In genomic region chr4:98659106-98659592, GRCh38 we compare ENCODE assay signal across 8 cellular contexts. TPM values are rescaled to one million over a fixed set of nuclear protein-coding genes. Genes with fewer than 3 reads are reported as not detected.
DNase-seq lines count a peak whose midpoint lies in the region; TF ChIP-seq lines count a peak whose summit lies in the region.

No MANE protein-coding gene starts in this region.

- TF ChIP-seq CTCF in glutamatergic neuron (IDR thresholded peaks at IDR 0.05; ENCODE audit: partially characterized antibody, unreplicated experiment): no peak

- no peak for DNase-seq in T-helper 2 cell treated with Interferon-gamma antibody and Interleukin-4, amounts not matched to agents 5 μg/mL and 100 μg/mL, for 36 hours (ENCODE audit: low spot score)
- DNase-seq in T-helper 2 cell (no peak), glutamatergic neuron (peak; percentile 23), renal cortical epithelial cell (ENCODE audit: low read depth) (peak; percentile 26), GF-D8 (lab: John Stamatoyannopoulos, UW) (no peak), C1 segment of cervical spinal cord (lab: John Stamatoyannopoulos, UW) (no peak)
- no peak for DNase-seq in activated CD4-positive, alpha-beta memory T cell treated with anti-CD3 and anti-CD28 coated beads for 36 hours
- DNase-seq in central memory CD4-positive, alpha-beta T cell: no peak

- peak overlapping the region; percentile 78 for H3K27ac Mint-ChIP-seq in T-helper 2 cell treated with Interferon-gamma antibody and Interleukin-4, amounts not matched to agents 5 μg/mL and 100 μg/mL, for 36 hours
- H3K27ac Mint-ChIP-seq in activated CD4-positive, alpha-beta memory T cell treated with anti-CD3 and anti-CD28 coated beads for 36 hours: peak overlapping the region; percentile 64
- H3K27ac Mint-ChIP-seq in glutamatergic neuron (ENCODE audit: unreplicated experiment): peak overlapping the region; percentile 79

- CTCF ChIA-PET in activated CD4-positive, alpha-beta memory T cell treated with anti-CD3 and anti-CD28 coated beads for 36 hours (lab: Charles Lee): interaction anchor here (1.4 to 3.3 kb wide), 4 partner anchors 11 to 397 kb away, joined by 4 to 20 read pairs (median 6); no protein-coding TSS in a partner anchor

- no peaks in the 10 kb centered on the region for H3K9me3 Mint-ChIP-seq in T-helper 2 cell treated with Interferon-gamma antibody and Interleukin-4, amounts not matched to agents 5 μg/mL and 100 μg/mL, for 36 hours
- H3K9me3 Mint-ChIP-seq in activated CD4-positive, alpha-beta memory T cell treated with anti-CD3 and anti-CD28 coated beads for 36 hours: no peaks in the 10 kb centered on the region
- peaks cover 16% of the 10 kb centered on the region for H3K9me3 Mint-ChIP-seq in glutamatergic neuron (ENCODE audit: unreplicated experiment)

- H3K4me1 Mint-ChIP-seq in T-helper 2 cell treated with Interferon-gamma antibody and Interleukin-4, amounts not matched to agents 5 μg/mL and 100 μg/mL, for 36 hours (ENCODE audit: low read depth): peaks cover 72% of the 10 kb centered on the region
- H3K4me1 Mint-ChIP-seq in activated CD4-positive, alpha-beta memory T cell treated with anti-CD3 and anti-CD28 coated beads for 36 hours (ENCODE audit: low read depth): peaks cover 77% of the 10 kb centered on the region
- peaks cover 28% of the 10 kb centered on the region for H3K4me1 Mint-ChIP-seq in glutamatergic neuron (ENCODE audit: low read depth, unreplicated experiment)

- POLR2A ChIA-PET in activated CD4-positive, alpha-beta memory T cell treated with anti-CD3 and anti-CD28 coated beads for 36 hours (lab: Charles Lee): interaction anchor here (0.6 to 3.6 kb wide), 8 partner anchors 20 to 398 kb away, joined by 3 to 20 read pairs (median 4); partner anchors contain the start of gene EIF4E

- H3K27me3 Mint-ChIP-seq in T-helper 2 cell treated with Interferon-gamma antibody and Interleukin-4, amounts not matched to agents 5 μg/mL and 100 μg/mL, for 36 hours (ENCODE audit: low read depth): no peaks in the 10 kb centered on the region
- H3K27me3 Mint-ChIP-seq in activated CD4-positive, alpha-beta memory T cell treated with anti-CD3 and anti-CD28 coated beads for 36 hours: no peaks in the 10 kb centered on the region
- peaks cover 9% of the 10 kb centered on the region for H3K27me3 Mint-ChIP-seq in glutamatergic neuron (ENCODE audit: unreplicated experiment)

- peaks cover 10% of the 10 kb centered on the region for H3K36me3 Mint-ChIP-seq in T-helper 2 cell treated with Interferon-gamma antibody and Interleukin-4, amounts not matched to agents 5 μg/mL and 100 μg/mL, for 36 hours (ENCODE audit: low read depth)
- H3K36me3 Mint-ChIP-seq in activated CD4-positive, alpha-beta memory T cell treated with anti-CD3 and anti-CD28 coated beads for 36 hours: peaks cover 4% of the 10 kb centered on the region
- no peaks in the 10 kb centered on the region for H3K36me3 Mint-ChIP-seq in glutamatergic neuron (ENCODE audit: unreplicated experiment)

- H3K4me3 Mint-ChIP-seq in T-helper 2 cell treated with Interferon-gamma antibody and Interleukin-4, amounts not matched to agents 5 μg/mL and 100 μg/mL, for 36 hours: peak overlapping the region; percentile 86
- peak overlapping the region; percentile 81 for H3K4me3 Mint-ChIP-seq in activated CD4-positive, alpha-beta memory T cell treated with anti-CD3 and anti-CD28 coated beads for 36 hours
- H3K4me3 Mint-ChIP-seq in glutamatergic neuron (ENCODE audit: unreplicated experiment): peak overlapping the region; percentile 95

- intact Hi-C loops in activated CD4-positive, alpha-beta memory T cell treated with anti-CD3 and anti-CD28 coated beads for 36 hours (cut with micrococcal nuclease): loop anchor here (2.0 to 10.0 kb wide), 4 partner anchors 192 to 1286 kb away; partner anchors contain the start of genes DNAJB14, STPG2 and TRMT10A

RNA-seq across cellular contexts. Expression of gene TSPAN5, which starts 0.7 kb away (rescaled TPM):
- 10 to 100 TPM; 19.2 to 20.4 TPM for total RNA-seq in activated CD4-positive, alpha-beta memory T cell treated with anti-CD3 and anti-CD28 coated beads for 36 hours
- 40.5 TPM for total RNA-seq in glutamatergic neuron (ENCODE audit: unreplicated experiment)
- total RNA-seq in renal cortical epithelial cell: 12.2 and 28.4 TPM in 2 replicates

Comparison
In these comparisons a context has a peak if more than half of its experiments do, and no peak if none do; other contexts are left out.
1. DNase-seq: peak in glutamatergic neuron (single experiment) and renal cortical epithelial cell (single experiment); none in T-helper 2 cell treated with Interferon-gamma antibody and Interleukin-4, amounts not matched to agents 5 μg/mL and 100 μg/mL, for 36 hours (single experiment), T-helper 2 cell (0 of 5), activated CD4-positive, alpha-beta memory T cell treated with anti-CD3 and anti-CD28 coated beads for 36 hours (single experiment), GF-D8 (single experiment), central memory CD4-positive, alpha-beta T cell (single experiment) and C1 segment of cervical spinal cord (0 of 14).
2. Peak in every context shown above with its lines, with median percentiles within 50 percentile points of each other: H3K27ac Mint-ChIP-seq and H3K4me3 Mint-ChIP-seq.